21 cellular contexts compared by ENCODE assay signal in the genomic region with DNA sequence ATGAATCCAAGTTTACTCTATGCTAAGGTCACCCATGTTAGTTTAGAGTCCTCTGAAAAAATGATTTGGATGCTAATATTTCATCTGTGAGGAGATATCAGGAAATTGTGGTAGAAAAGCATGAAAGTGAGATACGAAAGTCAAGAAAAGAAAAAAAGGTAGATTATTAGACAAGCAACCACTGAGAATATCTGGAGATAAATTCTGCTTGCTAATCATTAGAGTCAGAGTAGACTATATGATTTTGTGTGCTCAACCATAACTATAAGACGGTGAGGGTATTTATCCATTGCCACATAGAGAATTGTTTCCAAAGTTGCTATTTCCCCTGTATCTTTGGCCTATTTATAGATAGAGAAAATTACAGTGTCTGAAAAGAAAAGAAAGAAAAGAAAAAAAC.
DNase-seq lines count a peak whose midpoint lies in the region; ATAC-seq and TF ChIP-seq lines count a peak whose summit lies in the region.
"Had no signal": no experiment of that assay in that cellular context is flagged by ENCODE, and none has a peak within 500 bp of the region (broad histone marks: within the 10 kb centered on the region; RNA-seq: fewer than 3 reads in every experiment).

No MANE protein-coding gene starts in this region.

- H3K4ac ChIP-seq in H9 (ENCODE audit: low read depth, low read length) = no peak overlapping the region

- H4K20me1 ChIP-seq in MM.1S (ENCODE audit: insufficient read depth, low read length) = no peaks in the 10 kb centered on the region
- no peaks in the 10 kb centered on the region for H4K20me1 ChIP-seq in H9 (ENCODE audit: control insufficient read depth, insufficient read depth, insufficient read length)
- H4K20me1 ChIP-seq: BLaER1 treated with 17β-estradiol and CSF1 and Interleukin-3, amounts not matched to agents 10 nM and 100 nM had no signal

- no peak overlapping the region for H4K5ac ChIP-seq in H9 (ENCODE audit: insufficient read length, low read depth, low read length)

- H3K9me3 Mint-ChIP-seq in MCF 10A (ENCODE audit: unreplicated experiment) = no peaks in the 10 kb centered on the region
- H3K9me3 Mint-ChIP-seq in immature natural killer cell = peaks cover 0 to 8% (median under 1%) of the 10 kb centered on the region in 6 donors
- H3K9me3 Mint-ChIP-seq in H9 = peaks cover 18 to 21% of the 10 kb centered on the region in 2 experiments
- H3K9me3 Mint-ChIP-seq: CD4-positive, alpha-beta T cell had no signal

- no peak overlapping the region for H2BK15ac ChIP-seq in H9 (ENCODE audit: low read depth, low read length)

- no peak overlapping the region for H3K14ac ChIP-seq in H9 (ENCODE audit: insufficient read depth, low read length)

- POLR2A ChIA-PET in MCF 10A (lab: Yijun Ruan, JAX) = no interaction called here

- no peak overlapping the region for H4K8ac ChIP-seq in H9 (replicated peaks; ENCODE audit: insufficient read length, low read depth, low read length)

- BruUV-seq in MCF 10A (replicated peaks; lab: Mats Ljungman, UMichigan) = no TSS peak

- intact Hi-C loops in MCF 10A (cut with micrococcal nuclease) = no loop called here
- intact Hi-C loops in breast epithelium (cut with DNase I; ENCODE audit: low total_unique reads) = no loop called here

- no peak for TF ChIP-seq CTCF in MCF 10A (IDR thresholded peaks at IDR 0.05; ENCODE audit: unreplicated experiment)
- no peak for TF ChIP-seq CTCF in breast epithelium (IDR thresholded peaks at IDR 0.05)
- no peak for TF ChIP-seq CTCF in MM.1S (IDR thresholded peaks at IDR 0.05; ENCODE audit: low read length)
- TF ChIP-seq CTCF in H9 (conservative IDR thresholded peaks at IDR 0.05) = no peak

- no peaks in the 10 kb centered on the region for H3K36me3 ChIP-seq in breast epithelium
- H3K36me3 ChIP-seq in MM.1S (replicated peaks; ENCODE audit: insufficient read depth, low read length) = no peaks in the 10 kb centered on the region
- H3K36me3 ChIP-seq: BE2C; BLaER1 treated with 17β-estradiol and CSF1 and Interleukin-3, amounts not matched to agents 10 nM and 100 nM had no signal

- no peak overlapping the region for H3K4me3 Mint-ChIP-seq in MCF 10A (ENCODE audit: unreplicated experiment)
- H3K4me3 Mint-ChIP-seq in immature natural killer cell = peak overlapping the region; percentile 49 to 88 (median 69)
- H3K4me3 Mint-ChIP-seq in H9 = no peak overlapping the region
- H3K4me3 Mint-ChIP-seq: CD14-positive monocyte; CD4-positive, alpha-beta T cell had no signal

- TF ChIP-seq POLR2A in breast epithelium (IDR thresholded peaks at IDR 0.05) = no peak

- no peaks in the 10 kb centered on the region for H3K79me1 ChIP-seq in H9 (ENCODE audit: insufficient read depth, low read depth, low read length, poor library complexity, severe bottlenecking)

- H3K27me3 Mint-ChIP-seq in MCF 10A (ENCODE audit: insufficient read depth, unreplicated experiment) (no peaks in the 10 kb centered on the region), immature natural killer cell (ENCODE audit: low read depth in 3 of 3) (no peaks in the 10 kb centered on the region), H9 (ENCODE audit: low read depth) (no peaks in the 10 kb centered on the region)
- H3K27me3 Mint-ChIP-seq: CD4-positive, alpha-beta T cell; CD8-positive, alpha-beta memory T cell had no signal

- H3K56ac ChIP-seq in H9 (ENCODE audit: insufficient read length, low read depth, low read length) = no peak overlapping the region

- H3K27ac ChIP-seq in breast epithelium (no peak overlapping the region), MM.1S (ENCODE audit: low read length) (peak overlapping the region; percentile 21; the same call in 1 of the 2 replicates), H9 (ENCODE audit: insufficient read length, low read depth, low read length) (no peak overlapping the region)
- H3K27ac ChIP-seq: A549; BLaER1 treated with 17β-estradiol and CSF1 and Interleukin-3, amounts not matched to agents 10 nM and 100 nM had no signal

- no peak overlapping the region for H4K91ac ChIP-seq in H9 (ENCODE audit: insufficient read length, low read depth, low read length)

- no peaks in the 10 kb centered on the region for H3K9me2 ChIP-seq in MM.1S (replicated peaks; ENCODE audit: insufficient read depth, low read length)

- no peak for ATAC-seq in HG03432 (IDR thresholded peaks at IDR 0.05; ENCODE audit: unreplicated experiment)
- ATAC-seq: A549 had no signal

- H3K9me3 ChIP-seq in breast epithelium = peaks cover 0 to 6% of the 10 kb centered on the region in 2 donors
- no peaks in the 10 kb centered on the region for H3K9me3 ChIP-seq in MM.1S (replicated peaks; ENCODE audit: insufficient read depth, low read length)
- H3K9me3 ChIP-seq in H9 (ENCODE audit: control insufficient read depth, low read depth, low read length) = no peaks in the 10 kb centered on the region
- H3K9me3 ChIP-seq: A549, BE2C had no signal

- no peak overlapping the region for H2BK20ac ChIP-seq in H9 (ENCODE audit: low read depth, low read length, poor library complexity, severe bottlenecking)

- H3K23me2 ChIP-seq in H9 (ENCODE audit: insufficient read length, low read depth, low read length, poor library complexity, severe bottlenecking) = no peaks in the 10 kb centered on the region

- H3T11ph ChIP-seq in H9 (ENCODE audit: low read length) = no peak overlapping the region

- H3K36me3 Mint-ChIP-seq in MCF 10A (ENCODE audit: insufficient read depth, unreplicated experiment) (no peaks in the 10 kb centered on the region), immature natural killer cell (peaks cover 0 to 7% (median 0%) of the 10 kb centered on the region in 3 donors), H9 (ENCODE audit: insufficient read depth in 1 of 3, low read depth in 3 of 3) (peaks cover 9 to 17% (median 10%) of the 10 kb centered on the region in 3 experiments; a peak in 5 of 7 replicates)
- H3K36me3 Mint-ChIP-seq: CD14-positive monocyte; CD8-positive, alpha-beta memory T cell had no signal

- H3K4me2 ChIP-seq in MM.1S (ENCODE audit: low read depth, low read length) (peak overlapping the region; percentile 54), H9 (ENCODE audit: insufficient read depth, insufficient read length, low read length) (no peak overlapping the region)
- H3K4me2 ChIP-seq: A549; BLaER1 treated with 17β-estradiol and CSF1 and Interleukin-3, amounts not matched to agents 10 nM and 100 nM had no signal

- peaks cover 4% of the 10 kb centered on the region; the same call in 1 of the 2 replicates for H3F3A ChIP-seq in MM.1S (ENCODE audit: insufficient read depth, low read length)

- H3K18ac ChIP-seq in H9 (ENCODE audit: insufficient read length, low read depth, low read length) = no peak overlapping the region

- no peak overlapping the region for H2BK120ac ChIP-seq in H9 (ENCODE audit: low read depth, low read length, poor library complexity, severe bottlenecking)

- no peak overlapping the region for H2AK5ac ChIP-seq in H9 (ENCODE audit: insufficient read length, low read length)

- DNase-seq in MCF 10A (ENCODE audit: unreplicated experiment) (no peak), breast epithelium (ENCODE audit: low spot score in 2 of 2) (no peak), MM.1S (peak; percentile 26), immature natural killer cell (no peak), hepatic stellate cell (ENCODE audit: low spot score) (no peak), H9 (no peak)
- DNase-seq: 8988T; ACHN; AML-193; BE2C; CD4-positive, alpha-beta T cell; CD8-positive, alpha-beta memory T cell; DMS 273 treated with DMSO at 0.1 percent for 48 hours; DMS79; GF-D8; GOT3; HCEC 1CT had no signal

- no peak overlapping the region for H3K23ac ChIP-seq in H9 (ENCODE audit: insufficient read length, low read depth, low read length)

- H3K27me3 ChIP-seq in breast epithelium (no peaks in the 10 kb centered on the region), MM.1S (replicated peaks; ENCODE audit: insufficient read depth, low read length) (no peaks in the 10 kb centered on the region), H9 (ENCODE audit: insufficient read depth, low read length) (no peaks in the 10 kb centered on the region)
- H3K27me3 ChIP-seq: BE2C; BLaER1 treated with 17β-estradiol and CSF1 and Interleukin-3, amounts not matched to agents 10 nM and 100 nM had no signal

- H3K27ac Mint-ChIP-seq in MCF 10A (ENCODE audit: low read depth, unreplicated experiment) (peak overlapping the region; percentile 88), immature natural killer cell (peak overlapping the region in 4 of 6 donors; percentile 34 to 68 (median 50)), H9 (no peak overlapping the region)
- H3K27ac Mint-ChIP-seq: CD14-positive monocyte; CD4-positive, alpha-beta T cell had no signal

- no peak overlapping the region for H2BK5ac ChIP-seq in H9 (ENCODE audit: insufficient read length, low read length)

- H3K9ac ChIP-seq in MM.1S (ENCODE audit: low read length) = no peak overlapping the region
- H3K9ac ChIP-seq in H9 (ENCODE audit: extremely low read depth, insufficient read length, low read length) = no peak overlapping the region
- H3K9ac ChIP-seq: BLaER1 treated with 17β-estradiol and CSF1 and Interleukin-3, amounts not matched to agents 10 nM and 100 nM had no signal

- no CpG with 5 or more reads among the region's 2 CpGs for WGBS in H9 (ENCODE audit: extremely low coverage, insufficient read length, low lambda C conversion rate)

- H2AFZ ChIP-seq in MM.1S (ENCODE audit: low read length) = no peak overlapping the region
- no peak overlapping the region for H2AFZ ChIP-seq in H9 (ENCODE audit: low read length)

- CTCF ChIA-PET in MCF 10A (lab: Yijun Ruan, JAX) = interaction anchor here (1.1 kb wide), 1 partner anchor 292 kb away, joined by 3 read pairs; no protein-coding TSS in a partner anchor

- H3K4me3 ChIP-seq in breast epithelium (no peak overlapping the region), MM.1S (ENCODE audit: low read length) (no peak overlapping the region)
- H3K4me3 ChIP-seq: A549; BLaER1 treated with 17β-estradiol and CSF1 and Interleukin-3, amounts not matched to agents 10 nM and 100 nM had no signal

- no peaks in the 10 kb centered on the region for H3K4me1 ChIP-seq in breast epithelium
- H3K4me1 ChIP-seq in MM.1S (ENCODE audit: low read length) = no peaks in the 10 kb centered on the region
- no peaks in the 10 kb centered on the region for H3K4me1 ChIP-seq in H9 (ENCODE audit: insufficient read depth, low read length)
- H3K4me1 ChIP-seq: A549; BE2C; BLaER1 treated with 17β-estradiol and CSF1 and Interleukin-3, amounts not matched to agents 10 nM and 100 nM had no signal

- H2BK12ac ChIP-seq in H9 (ENCODE audit: insufficient read length, low read depth, low read length) = no peak overlapping the region

- H3K79me2 ChIP-seq in MM.1S (ENCODE audit: low read length) (no peaks in the 10 kb centered on the region), H9 (ENCODE audit: insufficient read depth, low read length) (no peaks in the 10 kb centered on the region)

- H3K4me1 Mint-ChIP-seq in MCF 10A (ENCODE audit: insufficient read depth, unreplicated experiment) = peaks cover 8% of the 10 kb centered on the region
- peaks cover 27 to 48% of the 10 kb centered on the region in 2 donors for H3K4me1 Mint-ChIP-seq in immature natural killer cell
- no peaks in the 10 kb centered on the region for H3K4me1 Mint-ChIP-seq in H9
- H3K4me1 Mint-ChIP-seq: CD14-positive monocyte had no signal

Comparison
In these comparisons a context has a peak if more than half of its experiments do, and no peak if none do; other contexts are left out.
1. H3K27ac Mint-ChIP-seq: peak in MCF 10A (single experiment) and immature natural killer cell (4 of 6); none in H9 (0 of 3).
2. H3K4me3 Mint-ChIP-seq: peak in immature natural killer cell (5 of 5); none in MCF 10A (single experiment) and H9 (0 of 2).